ENCODE assay signal across 9 cellular contexts in genomic region chr19:8575467-8575997, GRCh38. TPM values are rescaled to one million over a fixed set of nuclear protein-coding genes. Genes with fewer than 3 reads are reported as not detected.
DNase-seq lines count a peak whose midpoint lies in the region; ATAC-seq, FAIRE-seq and TF ChIP-seq lines count a peak whose summit lies in the region.
"Had no signal": no experiment of that assay in that cellular context is flagged by ENCODE, and none has a peak within 500 bp of the region (broad histone marks: within the 10 kb centered on the region; RNA-seq: fewer than 3 reads in every experiment).

No MANE protein-coding gene starts in this region.

- intact Hi-C loops in activated CD4-positive, alpha-beta memory T cell treated with anti-CD3 and anti-CD28 coated beads for 36 hours (cut with micrococcal nuclease), result loop anchor here (5.0 kb wide), 3 partner anchors 128 to 223 kb away; partner anchors contain the start of gene RAB11B
- intact Hi-C loops in pancreas (cut with DNase I), result no loop called here

- peak overlapping the region in 1 of 5 donors; percentile 41 for H3K9ac ChIP-seq in subcutaneous abdominal adipose tissue (ENCODE audit: low read length in 5 of 5)

- CTCF ChIA-PET in activated CD4-positive, alpha-beta memory T cell treated with anti-CD3 and anti-CD28 coated beads for 36 hours (lab: Charles Lee), result interaction anchor here (0.7 to 6.7 kb wide), 7 partner anchors 11 to 162 kb away, joined by 3 to 84 read pairs (median 5); partner anchors contain the start of genes MARCHF2 and ZNF414

- peaks cover 2% of the 10 kb centered on the region for H3K36me3 Mint-ChIP-seq in activated CD4-positive, alpha-beta memory T cell treated with anti-CD3 and anti-CD28 coated beads for 36 hours

- DNase-seq in activated CD4-positive, CD25-positive, alpha-beta regulatory T cell treated with anti-CD3 and anti-CD28 coated beads, Interleukin-2, amount 50 U/mL, for 16 hours (ENCODE audit: low read depth, low spot score), result peak; percentile 38
- no peak for DNase-seq in activated CD4-positive, CD25-positive, alpha-beta regulatory T cell treated with anti-CD3 and anti-CD28 coated beads, Interleukin-2, amount 50 U/mL, for 72 hours
- DNase-seq in activated CD4-positive, alpha-beta memory T cell treated with anti-CD3 and anti-CD28 coated beads for 36 hours, result peak; percentile 72
- DNase-seq in fibroblast of the aortic adventitia (ENCODE audit: low read depth) (peak; percentile 49), pancreas (no peak), COLO829 (ENCODE audit: low spot score) (no peak), frontal cortex (ENCODE audit: low spot score in 2 of 2) (no peak)

- H3K36me3 ChIP-seq in subcutaneous abdominal adipose tissue (ENCODE audit: control insufficient read depth in 5 of 5, insufficient read depth in 5 of 5, low read length in 5 of 5) (no peaks in the 10 kb centered on the region), pancreas (no peaks in the 10 kb centered on the region)

- TF ChIP-seq CTCF in fibroblast of the aortic adventitia (IDR thresholded peaks at IDR 0.05; ENCODE audit: insufficient read depth, low read length) (no peak), pancreas (IDR thresholded peaks at IDR 0.05) (no peak)

- WGBS in pancreas, 2 donors, result 29 to 30% methylated on average over 10 of the region's 10 CpGs

- no peak for ATAC-seq in pancreas

- H3K4me3 ChIP-seq in fibroblast of the aortic adventitia (ENCODE audit: low read depth, low read length) (no peak overlapping the region), subcutaneous abdominal adipose tissue (ENCODE audit: low read depth in 1 of 5, low read length in 5 of 5) (peak overlapping the region in 4 of 5 donors; percentile 17 to 71 (median 60)), pancreas (peak overlapping the region in 1 of 4 donors; percentile 32)

- FAIRE-seq in pancreas (lab: Jason Lieb, UNC), result no peak
- no peak for FAIRE-seq in frontal cortex (lab: Jason Lieb, UNC)

- POLR2A ChIA-PET in activated CD4-positive, alpha-beta memory T cell treated with anti-CD3 and anti-CD28 coated beads for 36 hours (lab: Charles Lee), result interaction anchor here (0.7 to 1.5 kb wide), 4 partner anchors 60 to 131 kb away, joined by 4 read pairs; partner anchors contain the start of genes HNRNPM and ZNF414

- H3K27me3 Mint-ChIP-seq in activated CD4-positive, alpha-beta memory T cell treated with anti-CD3 and anti-CD28 coated beads for 36 hours, result peaks cover 2% of the 10 kb centered on the region

- H3K4me3 Mint-ChIP-seq in activated CD4-positive, alpha-beta memory T cell treated with anti-CD3 and anti-CD28 coated beads for 36 hours, result peak overlapping the region; percentile 90

- H3K27ac Mint-ChIP-seq in activated CD4-positive, alpha-beta memory T cell treated with anti-CD3 and anti-CD28 coated beads for 36 hours, result peak overlapping the region; percentile 89

- peaks cover 0 to 40% (median 13%) of the 10 kb centered on the region in 5 donors for H3K4me1 ChIP-seq in subcutaneous abdominal adipose tissue (ENCODE audit: control insufficient read depth in 5 of 5, insufficient read depth in 5 of 5, low read length in 5 of 5)
- H3K4me1 ChIP-seq in pancreas, result no peaks in the 10 kb centered on the region

- H3K9me3 ChIP-seq in subcutaneous abdominal adipose tissue (ENCODE audit: control insufficient read depth in 5 of 5, low read length in 5 of 5), result no peaks in the 10 kb centered on the region
- H3K9me3 ChIP-seq in pancreas, result no peaks in the 10 kb centered on the region

- H3K27me3 ChIP-seq in subcutaneous abdominal adipose tissue (ENCODE audit: control insufficient read depth in 5 of 5, insufficient read depth in 4 of 5, low read length in 5 of 5) (peaks cover 3 to 18% (median 8%) of the 10 kb centered on the region in 5 donors), pancreas (peaks cover 0 to 5% (median 0%) of the 10 kb centered on the region in 4 donors)

- H3K9me3 Mint-ChIP-seq in activated CD4-positive, alpha-beta memory T cell treated with anti-CD3 and anti-CD28 coated beads for 36 hours, result no peaks in the 10 kb centered on the region

- H3K4me1 Mint-ChIP-seq in activated CD4-positive, alpha-beta memory T cell treated with anti-CD3 and anti-CD28 coated beads for 36 hours (ENCODE audit: low read depth), result peaks cover 70% of the 10 kb centered on the region

- H3K27ac ChIP-seq in subcutaneous abdominal adipose tissue (ENCODE audit: low read depth, low read length) (no peak overlapping the region), pancreas (no peak overlapping the region)

RNA-seq across cellular contexts. Expression of gene MYO1F, which starts 1.7 kb away (rescaled TPM):
- 10 to 100 TPM; 48.7 to 50.1 TPM for total RNA-seq in activated CD4-positive, alpha-beta memory T cell treated with anti-CD3 and anti-CD28 coated beads for 36 hours
- total RNA-seq in fibroblast of the aortic adventitia (ENCODE audit: low replicate concordance) (0.09 and 0.41 TPM in 2 replicates), pancreas (10 to 100 TPM in 2 of 6 donors, 1 to 10 TPM in 4; 1.2 to 21.3 (median 4.8) TPM), frontal cortex (1.6 TPM)
- polyA plus RNA-seq in pancreas, result 1 to 10 TPM; 1.9 to 7.5 TPM

RNA-seq across cellular contexts. Expression of gene ADAMTS10, which starts 35.0 kb away (rescaled TPM):
- 1 to 10 TPM; 3.4 to 3.9 TPM for total RNA-seq in activated CD4-positive, alpha-beta memory T cell treated with anti-CD3 and anti-CD28 coated beads for 36 hours
- total RNA-seq in fibroblast of the aortic adventitia (ENCODE audit: low replicate concordance) (15.8 and 18.5 TPM in 2 replicates), pancreas (10 to 100 TPM in 4 of 6 donors, 1 to 10 TPM in 2; 6.7 to 45.2 (median 15.7) TPM), frontal cortex (34.6 TPM)
- 100 to 1,000 TPM in 1 of 2 donors, 10 to 100 TPM in 1; 46.6 to 106 TPM for polyA plus RNA-seq in pancreas

RNA-seq across cellular contexts. Expression of gene NFILZ, which starts 54.9 kb away (rescaled TPM):
- not detected for total RNA-seq in activated CD4-positive, alpha-beta memory T cell treated with anti-CD3 and anti-CD28 coated beads for 36 hours
- not detected in 2 replicates for total RNA-seq in fibroblast of the aortic adventitia (ENCODE audit: low replicate concordance)
- not detected for total RNA-seq in pancreas
- not detected for polyA plus RNA-seq in pancreas
- total RNA-seq in frontal cortex, result not detected
- polyA plus RNA-seq: BJ had no signal

Comparison
In these comparisons a context has a peak if more than half of its experiments do, and no peak if none do; other contexts are left out.
1. DNase-seq: peak in activated CD4-positive, CD25-positive, alpha-beta regulatory T cell treated with anti-CD3 and anti-CD28 coated beads, Interleukin-2, amount 50 U/mL, for 16 hours (single experiment), activated CD4-positive, alpha-beta memory T cell treated with anti-CD3 and anti-CD28 coated beads for 36 hours (single experiment) and fibroblast of the aortic adventitia (single experiment); none in activated CD4-positive, CD25-positive, alpha-beta regulatory T cell treated with anti-CD3 and anti-CD28 coated beads, Interleukin-2, amount 50 U/mL, for 72 hours (single experiment), pancreas (0 of 6), COLO829 (single experiment) and frontal cortex (0 of 2).